Comparison of ENCODE assay signal across 27 cellular contexts in genomic region chr18:43933177-43933576, GRCh38.
"Had no signal": no experiment of that assay in that cellular context is flagged by ENCODE, and none has a peak within 500 bp of the region (broad histone marks: within the 10 kb centered on the region; RNA-seq: fewer than 3 reads in every experiment).

No MANE protein-coding gene starts in this region.

- H3K36me3 ChIP-seq: gastroesophageal sphincter, ovary, tibial artery had no signal

- H3K9me3 ChIP-seq: gastroesophageal sphincter, mucosa of descending colon, ovary, tibial artery had no signal

- H3K4me3 Mint-ChIP-seq: activated CD4-positive, alpha-beta memory T cell treated with anti-CD3 and anti-CD28 coated beads, Interleukin-2, amount 10 ng/mL, durations not matched to agents 7 days and 5 days; activated CD4-positive, alpha-beta T cell treated with anti-CD3 and anti-CD28 coated beads, Interleukin-2, amount 10 ng/mL, durations not matched to agents 24 days and 14 days; activated CD8-positive, alpha-beta memory T cell treated with anti-CD3 and anti-CD28 coated beads, Interleukin-2, amount 10 ng/mL, durations not matched to agents 7 days and 5 days; activated naive CD8-positive, alpha-beta T cell treated with anti-CD3 and anti-CD28 coated beads, Interleukin-2, amount 50 U/mL, for 24 hours; memory B cell; T-cell; T-helper 2 cell treated with Interferon-gamma antibody and Interleukin-4, amounts not matched to agents 5 μg/mL and 100 μg/mL, for 36 hours had no signal

- ATAC-seq: activated CD4-positive, CD25-positive, alpha-beta regulatory T cell treated with anti-CD3 and anti-CD28 coated beads, Interleukin-2, amount 50 U/mL, for 24 hours; activated CD8-positive, alpha-beta memory T cell treated with anti-CD3 and anti-CD28 coated beads, Interleukin-2, amount 10 ng/mL, durations not matched to agents 7 days and 5 days; activated naive CD8-positive, alpha-beta T cell treated with anti-CD3 and anti-CD28 coated beads, Interleukin-2, amount 50 U/mL, for 24 hours; gastroesophageal sphincter; left cardiac atrium; mucosa of descending colon; right cardiac atrium; stimulated activated naive CD8-positive, alpha-beta T cell treated with anti-CD3 and anti-CD28 coated beads, Interleukin-15, Interleukin-2, amounts not matched to agents 100 U/mL and 50 U/mL, for 24 hours; T-cell had no signal

- H3K9me3 Mint-ChIP-seq: activated CD4-positive, alpha-beta T cell treated with anti-CD3 and anti-CD28 coated beads, Interleukin-2, amount 10 ng/mL, durations not matched to agents 24 days and 14 days; activated naive CD8-positive, alpha-beta T cell treated with anti-CD3 and anti-CD28 coated beads, Interleukin-2, amount 50 U/mL, for 24 hours; brain; memory B cell; T-helper 2 cell treated with Interferon-gamma antibody and Interleukin-4, amounts not matched to agents 5 μg/mL and 100 μg/mL, for 36 hours had no signal

- DNase-seq: activated CD4-positive, alpha-beta memory T cell treated with anti-CD3 and anti-CD28 coated beads, Interleukin-2, amount 10 ng/mL, durations not matched to agents 7 days and 5 days; activated CD4-positive, alpha-beta T cell treated with anti-CD3 and anti-CD28 coated beads, Interleukin-2, amount 10 ng/mL, durations not matched to agents 24 days and 14 days; activated CD8-positive, alpha-beta memory T cell treated with anti-CD3 and anti-CD28 coated beads, Interleukin-2, amount 10 ng/mL, durations not matched to agents 7 days and 5 days; activated gamma-delta T cell; activated naive CD4-positive, alpha-beta T cell treated with anti-CD3 and anti-CD28 coated beads, Interleukin-2, amount 50 U/mL, for 16 hours; activated naive CD8-positive, alpha-beta T cell treated with anti-CD3 and anti-CD28 coated beads, Interleukin-2, amount 50 U/mL, for 24 hours; activated T-cell treated with anti-CD3 and anti-CD28 coated beads for 4 hours; aorta; caudate nucleus; effector memory CD4-positive, alpha-beta T cell; head of caudate nucleus; islet precursor cell; left cardiac atrium; mucosa of descending colon; ovary; right cardiac atrium; stimulated activated CD4-positive, alpha-beta T cell treated with anti-CD3 and anti-CD28 coated beads, Interleukin-12 subunit alpha, Interleukin-12 subunit beta, amount 100 ng/mL, for 4 hours; stimulated activated CD4-positive, alpha-beta T cell treated with anti-CD3 and anti-CD28 coated beads, Interleukin-4, amount 100 ng/mL, for 4 hours; stimulated activated naive CD8-positive, alpha-beta T cell treated with anti-CD3 and anti-CD28 coated beads, Interleukin-15, Interleukin-2, amounts not matched to agents 100 U/mL and 50 U/mL, for 24 hours; substantia nigra; T-cell; tibial artery had no signal

- H3K27me3 Mint-ChIP-seq: activated CD4-positive, alpha-beta memory T cell treated with anti-CD3 and anti-CD28 coated beads, Interleukin-2, amount 10 ng/mL, durations not matched to agents 7 days and 5 days; activated CD4-positive, alpha-beta T cell treated with anti-CD3 and anti-CD28 coated beads, Interleukin-2, amount 10 ng/mL, durations not matched to agents 24 days and 14 days; activated CD8-positive, alpha-beta memory T cell treated with anti-CD3 and anti-CD28 coated beads, Interleukin-2, amount 10 ng/mL, durations not matched to agents 7 days and 5 days; activated naive CD8-positive, alpha-beta T cell treated with anti-CD3 and anti-CD28 coated beads, Interleukin-2, amount 50 U/mL, for 24 hours; brain; T-cell had no signal

- H3K27me3 ChIP-seq: gastroesophageal sphincter, ovary, tibial artery had no signal

- H3K27ac Mint-ChIP-seq: activated CD4-positive, alpha-beta memory T cell treated with anti-CD3 and anti-CD28 coated beads, Interleukin-2, amount 10 ng/mL, durations not matched to agents 7 days and 5 days; activated CD4-positive, alpha-beta T cell treated with anti-CD3 and anti-CD28 coated beads, Interleukin-2, amount 10 ng/mL, durations not matched to agents 24 days and 14 days; activated CD8-positive, alpha-beta memory T cell treated with anti-CD3 and anti-CD28 coated beads, Interleukin-2, amount 10 ng/mL, durations not matched to agents 7 days and 5 days; activated naive CD8-positive, alpha-beta T cell treated with anti-CD3 and anti-CD28 coated beads, Interleukin-2, amount 50 U/mL, for 24 hours; memory B cell; T-cell; T-helper 2 cell treated with Interferon-gamma antibody and Interleukin-4, amounts not matched to agents 5 μg/mL and 100 μg/mL, for 36 hours had no signal

- H3K4me3 ChIP-seq: gastroesophageal sphincter, mucosa of descending colon, ovary, tibial artery had no signal

- H3K36me3 Mint-ChIP-seq: activated CD8-positive, alpha-beta memory T cell treated with anti-CD3 and anti-CD28 coated beads, Interleukin-2, amount 10 ng/mL, durations not matched to agents 7 days and 5 days; brain; memory B cell; T-cell had no signal

- H3K4me1 Mint-ChIP-seq: activated CD4-positive, alpha-beta memory T cell treated with anti-CD3 and anti-CD28 coated beads, Interleukin-2, amount 10 ng/mL, durations not matched to agents 7 days and 5 days; activated CD4-positive, alpha-beta T cell treated with anti-CD3 and anti-CD28 coated beads, Interleukin-2, amount 10 ng/mL, durations not matched to agents 24 days and 14 days; activated CD8-positive, alpha-beta memory T cell treated with anti-CD3 and anti-CD28 coated beads, Interleukin-2, amount 10 ng/mL, durations not matched to agents 7 days and 5 days; activated naive CD8-positive, alpha-beta T cell treated with anti-CD3 and anti-CD28 coated beads, Interleukin-2, amount 50 U/mL, for 24 hours; memory B cell; T-cell had no signal

- H3K4me1 ChIP-seq: tibial artery had no signal

- H3K27ac ChIP-seq: ovary, tibial artery had no signal
